Comparison of ENCODE assay signal across 14 cellular contexts in the genomic region with DNA sequence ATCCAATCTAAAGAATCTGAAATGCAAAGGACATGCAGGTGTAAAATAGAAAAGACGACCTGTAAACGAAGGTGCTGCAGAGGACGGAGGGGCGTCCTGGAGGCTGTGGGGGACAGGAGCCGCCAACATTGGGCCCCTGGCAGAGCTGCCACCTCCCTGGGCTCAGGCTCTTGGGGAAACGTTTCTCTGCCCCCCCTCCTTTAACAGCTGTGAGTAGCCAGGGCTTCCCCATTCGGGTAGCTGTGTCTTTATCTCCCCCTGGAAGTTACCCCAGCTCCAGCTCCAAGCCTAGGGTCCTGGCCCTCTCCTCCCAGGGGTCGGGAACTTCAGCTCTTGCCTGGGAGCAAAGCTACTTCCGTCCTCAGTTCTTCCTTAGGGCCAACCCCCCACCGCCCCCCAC. TPM values are rescaled to one million over a fixed set of nuclear protein-coding genes. Genes with fewer than 3 reads are reported as not detected.
DNase-seq lines count a peak whose midpoint lies in the region; ATAC-seq, FAIRE-seq and TF ChIP-seq lines count a peak whose summit lies in the region.
"Had no signal": no experiment of that assay in that cellular context is flagged by ENCODE, and none has a peak within 500 bp of the region (broad histone marks: within the 10 kb centered on the region; RNA-seq: fewer than 3 reads in every experiment).

No MANE protein-coding gene starts in this region.

- H3K4me1 ChIP-seq in breast epithelium (no peaks in the 10 kb centered on the region), OCI-LY7 (ENCODE audit: insufficient read depth, low read length, poor library complexity, severe bottlenecking) (no peaks in the 10 kb centered on the region), upper lobe of right lung (peaks cover 13% of the 10 kb centered on the region)

- H3K27ac ChIP-seq in breast epithelium (peak overlapping the region; percentile 12 to 83), OCI-LY7 (ENCODE audit: low read depth, low read length, poor library complexity, severe bottlenecking) (no peak overlapping the region), upper lobe of right lung (no peak overlapping the region)

- POLR2A ChIA-PET in MCF 10A (lab: Yijun Ruan, JAX) (no interaction called here), OCI-LY7 (lab: Charles Lee) (interaction anchor here (0.7 kb wide), 2 partner anchors 39 to 206 kb away, joined by 3 read pairs; no protein-coding TSS in a partner anchor)

- intact Hi-C loops in breast epithelium (cut with DNase I; ENCODE audit: low total_unique reads) (loop anchor here (5.0 kb wide), 1 partner anchor 60 kb away; no protein-coding TSS in a partner anchor), MCF 10A (cut with micrococcal nuclease) (no loop called here), OCI-LY7 (cut with micrococcal nuclease; ENCODE audit: unreplicated experiment) (no loop called here), upper lobe of right lung (cut with DNase I) (no loop called here)

- H3K36me3 ChIP-seq in breast epithelium, result no peaks in the 10 kb centered on the region
- no peaks in the 10 kb centered on the region for H3K36me3 ChIP-seq in OCI-LY7 (ENCODE audit: insufficient read depth, low read length)
- H3K36me3 ChIP-seq in upper lobe of right lung, result no peaks in the 10 kb centered on the region

- peaks cover 28% of the 10 kb centered on the region for H3K27me3 Mint-ChIP-seq in MCF 10A (ENCODE audit: insufficient read depth, unreplicated experiment)
- H3K27me3 Mint-ChIP-seq in memory B cell, result peaks cover 11% of the 10 kb centered on the region

- no peak overlapping the region for H2AFZ ChIP-seq in OCI-LY7 (ENCODE audit: low read length)

- CTCF ChIA-PET in MCF 10A (lab: Yijun Ruan, JAX) (interaction anchor here (1.2 to 6.7 kb wide), 5 partner anchors 17 to 121 kb away, joined by 4 to 87 read pairs (median 7); no protein-coding TSS in a partner anchor), OCI-LY7 (lab: Charles Lee; ENCODE audit: unreplicated experiment) (no interaction called here)

- H3K27me3 ChIP-seq in breast epithelium, result no peaks in the 10 kb centered on the region
- peaks cover 9% of the 10 kb centered on the region for H3K27me3 ChIP-seq in upper lobe of right lung

- H3K9me3 ChIP-seq in breast epithelium (no peaks in the 10 kb centered on the region), OCI-LY7 (ENCODE audit: low read length) (no peaks in the 10 kb centered on the region), upper lobe of right lung (no peaks in the 10 kb centered on the region)
- H3K9me3 ChIP-seq: stomach had no signal

- ATAC-seq in memory B cell (ENCODE audit: low read depth) (no peak), upper lobe of right lung (no peak), HG03135 (IDR thresholded peaks at IDR 0.05; ENCODE audit: unreplicated experiment) (no peak)

- H3K9me3 Mint-ChIP-seq in MCF 10A (ENCODE audit: unreplicated experiment), result no peaks in the 10 kb centered on the region
- H3K9me3 Mint-ChIP-seq in memory B cell, result no peaks in the 10 kb centered on the region

- no peak for FAIRE-seq in HTR-8/SVneo (lab: Jason Lieb, UNC)
- FAIRE-seq: small intestine had no signal

- H3K27ac Mint-ChIP-seq in MCF 10A (ENCODE audit: low read depth, unreplicated experiment), result no peak overlapping the region
- H3K27ac Mint-ChIP-seq in memory B cell, result no peak overlapping the region

- BruUV-seq in MCF 10A (replicated peaks; lab: Mats Ljungman, UMichigan) (no TSS peak), OCI-LY7 (replicated peaks; lab: Mats Ljungman, UMichigan) (no TSS peak)

- H3K4me3 ChIP-seq in breast epithelium, result no peak overlapping the region
- H3K4me3 ChIP-seq in OCI-LY7 (ENCODE audit: low read depth, low read length, poor library complexity, severe bottlenecking), result no peak overlapping the region
- no peak overlapping the region for H3K4me3 ChIP-seq in upper lobe of right lung

- TF ChIP-seq CTCF in breast epithelium (IDR thresholded peaks at IDR 0.05) (no peak), MCF 10A (IDR thresholded peaks at IDR 0.05; ENCODE audit: unreplicated experiment) (no peak), OCI-LY7 (conservative IDR thresholded peaks at IDR 0.05; ENCODE audit: low read length) (no peak), upper lobe of right lung (IDR thresholded peaks at IDR 0.05) (no peak)

- H3K9me2 ChIP-seq in OCI-LY7 (ENCODE audit: insufficient read depth, low read length), result no peaks in the 10 kb centered on the region

- no peaks in the 10 kb centered on the region for H4K20me1 ChIP-seq in OCI-LY7 (ENCODE audit: insufficient read depth, low read length)

- no peaks in the 10 kb centered on the region for H3K79me2 ChIP-seq in OCI-LY7 (ENCODE audit: insufficient read depth, low read depth, low read length)

- H3K4me1 Mint-ChIP-seq in MCF 10A (ENCODE audit: insufficient read depth, unreplicated experiment) (peaks cover 6% of the 10 kb centered on the region), memory B cell (peaks cover 21% of the 10 kb centered on the region)

- TF ChIP-seq POLR2A in breast epithelium (IDR thresholded peaks at IDR 0.05), result no peak

- no peak overlapping the region for H3K4me3 Mint-ChIP-seq in MCF 10A (ENCODE audit: unreplicated experiment)
- H3K4me3 Mint-ChIP-seq in memory B cell, result peak overlapping the region; percentile 67

- 0 out of 2 replicates have a peak overlapping the region, but pooled peaks have one; percentile 18 for H3K4me2 ChIP-seq in OCI-LY7 (ENCODE audit: low read length)

- DNase-seq in breast epithelium (ENCODE audit: low spot score in 2 of 2) (no peak), MCF 10A (ENCODE audit: unreplicated experiment) (no peak), OCI-LY7 (ENCODE audit: low spot score) (no peak), memory B cell (ENCODE audit: low spot score in 2 of 2) (no peak), upper lobe of right lung (peak; percentile 35), HTR-8/SVneo (ENCODE audit: insufficient read length, low spot score) (no peak)
- no peak for DNase-seq in stimulated activated CD4-positive, alpha-beta T cell treated with anti-CD3 and anti-CD28 coated beads, Interleukin-2, amount 100 ng/mL, for 24 hours
- DNase-seq: activated CD4-positive, alpha-beta T cell treated with anti-CD3 and anti-CD28 coated beads, Interleukin-2, amount 50 U/mL, for 1 hour; AML-193; NCI-H1436; small intestine; stomach had no signal

- H3K36me3 Mint-ChIP-seq in MCF 10A (ENCODE audit: insufficient read depth, unreplicated experiment), result no peaks in the 10 kb centered on the region
- no peaks in the 10 kb centered on the region for H3K36me3 Mint-ChIP-seq in memory B cell

RNA-seq across cellular contexts. Expression of a gene that starts 51.5 kb away (rescaled TPM):
- 1 to 10 TPM in 1 of 3 donors, under 1 TPM in 1, not detected in 1; 0.66 to 1.8 TPM for total RNA-seq in breast epithelium
- not detected in 2 replicates for total RNA-seq in MCF 10A (2022)
- 0.08 and 0.13 TPM in 2 replicates for total RNA-seq in OCI-LY7 (2014; rRNA removed; shearing (Covaris generic))
- 0.11 and 0.15 TPM in 2 replicates for total RNA-seq in OCI-LY7 (2022)
- not detected for total RNA-seq in upper lobe of right lung
- total RNA-seq: T-helper 2 cell treated with Interferon-gamma antibody and Interleukin-4, amounts not matched to agents 100 ng/mL and 5 ng/mL, for 36 hours had no signal

Comparison
In these comparisons a context has a peak if more than half of its experiments do, and no peak if none do; other contexts are left out.
1. H3K27ac ChIP-seq: peak in breast epithelium (2 of 2); none in OCI-LY7 (single experiment) and upper lobe of right lung (single experiment).